ENCODE assay signal across 15 cellular contexts in genomic region chr5:73764996-73765395, GRCh38.
"Had no signal": no experiment of that assay in that cellular context is flagged by ENCODE, and none has a peak within 500 bp of the region (broad histone marks: within the 10 kb centered on the region; RNA-seq: fewer than 3 reads in every experiment).

No MANE protein-coding gene starts in this region.

- H3K9me3 ChIP-seq: testis had no signal

- H3K4me3 ChIP-seq: coronary artery, sigmoid colon, testis had no signal

- H3K36me3 ChIP-seq: sigmoid colon, WERI-Rb-1 had no signal

- DNase-seq: activated CD4-positive, alpha-beta T cell treated with anti-CD3 and anti-CD28 coated beads for 4 hours; activated CD8-positive, alpha-beta memory T cell treated with anti-CD3 and anti-CD28 coated beads, Interleukin-2, amount 50 U/mL, for 48 hours; activated CD8-positive, alpha-beta T cell treated with anti-CD3 and anti-CD28 coated beads, Interleukin-2, amount 10 ng/mL, durations not matched to agents 7 days and 5 days; activated naive CD4-positive, alpha-beta T cell; central memory CD4-positive, alpha-beta T cell; effector memory CD4-positive, alpha-beta T cell; hypothalamus; left colon; sigmoid colon; stimulated activated CD4-positive, alpha-beta T cell treated with anti-CD3 and anti-CD28 coated beads, Interleukin-4, amount 100 ng/mL, for 24 hours; stimulated activated naive CD8-positive, alpha-beta T cell treated with anti-CD3 and anti-CD28 coated beads, Interleukin-15, amount 100 ng/mL, for 72 hours; T-cell; testis; WERI-Rb-1 had no signal

- H3K27ac ChIP-seq: coronary artery, sigmoid colon, testis, WERI-Rb-1 had no signal

- ATAC-seq: activated CD8-positive, alpha-beta T cell treated with anti-CD3 and anti-CD28 coated beads, Interleukin-2, amount 10 ng/mL, durations not matched to agents 7 days and 5 days; left colon; stimulated activated naive CD8-positive, alpha-beta T cell treated with anti-CD3 and anti-CD28 coated beads, Interleukin-15, amount 100 ng/mL, for 72 hours; T-cell had no signal

- H3K27me3 ChIP-seq: sigmoid colon, testis had no signal

- H3K4me1 ChIP-seq: sigmoid colon, testis had no signal
